Comparison of ENCODE assay signal across 9 cellular contexts in the genomic region with DNA sequence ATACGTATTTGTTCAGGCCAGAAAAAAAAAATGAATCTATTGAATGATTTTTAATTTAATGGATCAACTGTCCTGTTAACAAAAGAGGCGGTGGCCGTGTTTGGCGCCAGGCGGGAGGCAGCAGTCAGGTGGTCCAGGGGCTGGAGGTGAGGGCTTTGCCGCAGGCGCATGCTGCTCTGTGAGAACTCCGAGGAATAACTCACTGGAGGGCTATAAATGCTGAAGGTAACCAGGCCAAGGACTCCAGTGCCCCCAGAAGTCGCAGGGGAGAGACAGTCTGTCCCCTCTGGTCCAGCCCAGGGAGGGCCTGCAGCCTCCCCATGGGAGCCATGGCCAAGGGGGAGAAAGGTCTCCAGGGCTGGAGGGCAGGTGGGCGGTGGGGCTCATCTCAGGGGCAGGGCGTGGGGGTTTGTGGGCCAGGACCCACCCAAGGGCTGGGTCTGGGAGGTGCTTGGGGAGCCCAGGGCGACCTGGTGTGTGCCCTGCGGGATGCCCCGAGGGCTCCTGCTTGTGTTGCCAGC. TPM values are rescaled to one million over a fixed set of nuclear protein-coding genes. Genes with fewer than 3 reads are reported as not detected.
DNase-seq lines count a peak whose midpoint lies in the region; ATAC-seq and TF ChIP-seq lines count a peak whose summit lies in the region.
"Had no signal": no experiment of that assay in that cellular context is flagged by ENCODE, and none has a peak within 500 bp of the region (broad histone marks: within the 10 kb centered on the region; RNA-seq: fewer than 3 reads in every experiment).

No MANE protein-coding gene starts in this region.

- no peak for DNase-seq in activated T-cell treated with anti-CD3 and anti-CD28 coated beads, Interleukin-2, amount 50 U/mL, for 72 hours
- DNase-seq in activated T-cell treated with anti-CD3 and anti-CD28 coated beads for 4 hours = no peak
- DNase-seq in astrocyte of the cerebellum (ENCODE audit: low read depth) = no peak
- DNase-seq in tibial artery = peak in 1 of 2 donors; percentile 65
- no peak for DNase-seq in NOMO-1 treated with DMSO at 0.1 percent for 48 hours (lab: John Stamatoyannopoulos, UW; ENCODE audit: unreplicated experiment)
- DNase-seq: COR-L47 had no signal

- intact Hi-C loops in tibial artery (cut with DNase I; ENCODE audit: low total_unique reads) = loop anchor here (5.0 kb wide), 1 partner anchor 96 kb away; no protein-coding TSS in a partner anchor

- TF ChIP-seq CTCF in astrocyte of the cerebellum (IDR thresholded peaks at IDR 0.05; ENCODE audit: low read depth, low read length, missing control alignments) = no peak
- no peak for TF ChIP-seq CTCF in tibial artery (IDR thresholded peaks at IDR 0.05)

- no peak overlapping the region for H3K27ac Mint-ChIP-seq in activated T-cell treated with anti-CD3 and anti-CD28 coated beads, Interleukin-2, amount 50 U/mL, for 72 hours

- H3K27me3 Mint-ChIP-seq in activated T-cell treated with anti-CD3 and anti-CD28 coated beads, Interleukin-2, amount 50 U/mL, for 72 hours (ENCODE audit: low read depth) = peaks cover 59% of the 10 kb centered on the region

- peaks cover 55% of the 10 kb centered on the region for H3K4me1 ChIP-seq in mesodermal cell (ENCODE audit: control insufficient read depth, insufficient read depth, low read length, poor library complexity, severe bottlenecking)
- H3K4me1 ChIP-seq in tibial artery = peaks cover 4 to 68% (median 50%) of the 10 kb centered on the region in 4 donors

- H3K4me3 Mint-ChIP-seq in activated T-cell treated with anti-CD3 and anti-CD28 coated beads, Interleukin-2, amount 50 U/mL, for 72 hours = peak overlapping the region; percentile 53 to 74

- H3K4me1 Mint-ChIP-seq in activated T-cell treated with anti-CD3 and anti-CD28 coated beads, Interleukin-2, amount 50 U/mL, for 72 hours (ENCODE audit: low read depth) = no peaks in the 10 kb centered on the region

- ATAC-seq in activated T-cell treated with anti-CD3 and anti-CD28 coated beads, Interleukin-2, amount 50 U/mL, for 72 hours (replicated peaks in 1 of 2) = no peak
- ATAC-seq in HG03520 (IDR thresholded peaks at IDR 0.05; ENCODE audit: unreplicated experiment) = no peak
- ATAC-seq in GM21786 (IDR thresholded peaks at IDR 0.05; ENCODE audit: unreplicated experiment) = no peak

- H3K36me3 Mint-ChIP-seq in activated T-cell treated with anti-CD3 and anti-CD28 coated beads, Interleukin-2, amount 50 U/mL, for 72 hours (ENCODE audit: insufficient read depth in 2 of 2) = no peaks in the 10 kb centered on the region

- H3K9me3 Mint-ChIP-seq in activated T-cell treated with anti-CD3 and anti-CD28 coated beads, Interleukin-2, amount 50 U/mL, for 72 hours = no peaks in the 10 kb centered on the region

- WGBS in mesodermal cell (ENCODE audit: insufficient coverage in 2 of 2), 2 experiments = 61 to 62% methylated on average over 12 to 14 of the region's 14 CpGs

- in situ Hi-C loops in astrocyte of the cerebellum (cut with HindIII; ENCODE audit: low sequenced_read_pairs) = no loop called here

- H3K27ac ChIP-seq in mesodermal cell (ENCODE audit: low read depth, low read length, severe bottlenecking) (peak overlapping the region; percentile 86), tibial artery (peak overlapping the region; percentile 91 to 96)

- peaks cover 0 to 8% of the 10 kb centered on the region in 2 donors for H3K27me3 ChIP-seq in tibial artery

- H3K4me3 ChIP-seq in astrocyte of the cerebellum (ENCODE audit: low read depth, low read length) (peak overlapping the region; percentile 53), mesodermal cell (ENCODE audit: extremely low read depth, insufficient read depth, low read length, poor library complexity, severe bottlenecking) (peak overlapping the region; percentile 46), tibial artery (peak overlapping the region; percentile 74 to 83)

- peaks cover 8% of the 10 kb centered on the region for H3K36me3 ChIP-seq in mesodermal cell (ENCODE audit: control insufficient read depth, insufficient read depth, low read length)
- no peaks in the 10 kb centered on the region for H3K36me3 ChIP-seq in tibial artery

- H3K9me3 ChIP-seq in mesodermal cell (ENCODE audit: control insufficient read depth, low read length) (no peaks in the 10 kb centered on the region), tibial artery (no peaks in the 10 kb centered on the region)

RNA-seq across cellular contexts. Expression of gene BAHCC1, which starts 7.1 kb away (rescaled TPM):
- total RNA-seq in activated T-cell treated with anti-CD3 and anti-CD28 coated beads, Interleukin-2, amount 50 U/mL, for 72 hours = under 1 TPM; 0.02 to 0.14 TPM
- polyA plus RNA-seq in mesodermal cell (2013, experiment 1 of 2) = 29.9 TPM
- 21.6 TPM for polyA plus RNA-seq in mesodermal cell (2013, experiment 2 of 2)
